ENCODE assay signal across 9 cellular contexts in the genomic region with DNA sequence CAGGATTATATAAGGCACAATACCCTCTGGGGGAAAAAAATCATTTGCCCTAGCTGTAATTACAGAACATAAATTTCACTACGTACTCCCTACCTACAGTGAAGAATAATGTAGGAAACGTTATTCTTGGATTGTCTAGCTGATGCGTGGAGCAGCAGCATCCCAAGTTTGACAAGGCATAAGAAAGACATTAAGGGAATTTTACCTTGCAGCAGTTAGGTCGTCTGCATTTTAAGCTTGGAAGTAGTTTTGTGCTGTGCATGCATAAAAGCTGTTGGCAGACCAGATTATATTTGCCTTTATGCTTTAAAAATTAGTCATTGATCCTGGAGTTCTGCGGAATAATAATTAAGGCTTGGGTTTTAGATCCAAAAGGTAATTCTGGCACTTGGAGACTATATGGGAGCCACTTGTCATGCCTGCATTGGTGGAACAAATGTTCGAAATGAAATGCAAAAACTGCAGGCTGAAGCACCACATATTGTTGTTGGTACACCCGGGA.
A peak's percentile ranks its signal among the peaks of the same experiment; 100 is the strongest.
DNase-seq lines count a peak whose midpoint lies in the region; ATAC-seq, FAIRE-seq and TF ChIP-seq lines count a peak whose summit lies in the region.
"Had no signal": no experiment of that assay in that cellular context is flagged by ENCODE, and none has a peak within 500 bp of the region (broad histone marks: within the 10 kb centered on the region; RNA-seq: fewer than 3 reads in every experiment).

No MANE protein-coding gene starts in this region.

- peaks cover 80% of the 10 kb centered on the region for H3K36me3 Mint-ChIP-seq in central memory CD8-positive, alpha-beta T cell (ENCODE audit: insufficient read depth)

- H3K27me3 Mint-ChIP-seq in central memory CD8-positive, alpha-beta T cell = no peaks in the 10 kb centered on the region

- DNase-seq in AG04449 (ENCODE audit: low read depth, low spot score) (no peak), urothelium cell line (ENCODE audit: low spot score) (no peak), D721Med (ENCODE audit: insufficient read length, low spot score) (no peak), NCI-H2081 treated with DMSO at 0.1 percent for 48 hours (lab: John Stamatoyannopoulos, UW) (no peak)
- no peak for DNase-seq in central memory CD8-positive, alpha-beta T cell (ENCODE audit: low spot score in 2 of 2)
- DNase-seq: NCI-H2029 treated with DMSO at 0.1 percent for 48 hours had no signal

- peaks cover 71% of the 10 kb centered on the region for H3K36me3 ChIP-seq in HUES6 (ENCODE audit: control insufficient read depth, insufficient read depth, low read length)
- H3K36me3 ChIP-seq in muscle layer of duodenum (ENCODE audit: control insufficient read depth in 1 of 2, insufficient read depth in 2 of 2, low read length in 2 of 2) = peaks cover 61 to 68% of the 10 kb centered on the region in 2 donors

- peaks cover 65% of the 10 kb centered on the region for H3K4me1 Mint-ChIP-seq in central memory CD8-positive, alpha-beta T cell

- peak overlapping the region; percentile 100 for H3K27ac Mint-ChIP-seq in central memory CD8-positive, alpha-beta T cell (ENCODE audit: low read depth)

- H3K4me3 ChIP-seq in AG04449 (ENCODE audit: low read depth, low read length) (peak overlapping the region; percentile 98), HUES6 (ENCODE audit: low read depth, low read length) (peak overlapping the region; percentile 80), muscle layer of duodenum (ENCODE audit: low read depth in 1 of 2, low read length in 2 of 2) (peak overlapping the region; percentile 99)

- CTCF ChIA-PET in AG04449 (lab: Yijun Ruan, JAX) = interaction anchor here (1.5 to 4.6 kb wide), 2 partner anchors 36 to 169 kb away, joined by 5 to 49 read pairs; no protein-coding TSS in a partner anchor

- TF ChIP-seq CTCF in AG04449 (IDR thresholded peaks at IDR 0.05; ENCODE audit: insufficient read depth, low read length, missing control alignments) = no peak
- TF ChIP-seq CTCF in D721Med (IDR thresholded peaks at IDR 0.05; ENCODE audit: insufficient read depth, missing control alignments) = no peak

- no peaks in the 10 kb centered on the region for H3K9me3 ChIP-seq in HUES6 (ENCODE audit: control insufficient read depth, insufficient read depth, low read depth, low read length)
- H3K9me3 ChIP-seq in muscle layer of duodenum (ENCODE audit: control insufficient read depth in 1 of 2, low read length in 2 of 2) = no peaks in the 10 kb centered on the region

- no peaks in the 10 kb centered on the region for H3K9me3 Mint-ChIP-seq in central memory CD8-positive, alpha-beta T cell

- POLR2A ChIA-PET in AG04449 (lab: Yijun Ruan, JAX) = interaction anchor here (0.7 to 3.8 kb wide), 4 partner anchors 14 to 169 kb away, joined by 3 to 73 read pairs (median 12); no protein-coding TSS in a partner anchor

- no peak for FAIRE-seq in urothelium cell line (lab: Jason Lieb, UNC)
- FAIRE-seq in D721Med (lab: Jason Lieb, UNC) = no peak

- H3K9ac ChIP-seq in HUES6 (ENCODE audit: low read length) = peak overlapping the region; percentile 100

- H3K4me1 ChIP-seq in HUES6 (ENCODE audit: control insufficient read depth, insufficient read depth, low read length) = 0 out of 2 replicates have a peak, but pooled peaks cover 9% of the 10 kb centered on the region
- peaks cover 30 to 47% of the 10 kb centered on the region in 2 donors for H3K4me1 ChIP-seq in muscle layer of duodenum (ENCODE audit: control insufficient read depth in 1 of 2, insufficient read depth in 2 of 2, low read length in 2 of 2)

- no peak for ATAC-seq in central memory CD8-positive, alpha-beta T cell (replicated peaks; ENCODE audit: extremely low read depth, poor library complexity, severe bottlenecking)
- no peak for ATAC-seq in GM21786 (IDR thresholded peaks at IDR 0.05; ENCODE audit: unreplicated experiment)

- peak overlapping the region; percentile 97 for H3K4me3 Mint-ChIP-seq in central memory CD8-positive, alpha-beta T cell

- H3K27me3 ChIP-seq in HUES6 (ENCODE audit: control insufficient read depth, insufficient read depth, low read length) = no peaks in the 10 kb centered on the region
- H3K27me3 ChIP-seq in muscle layer of duodenum (ENCODE audit: low read depth, low read length) = no peaks in the 10 kb centered on the region

- peak overlapping the region; percentile 100; the same call in 1 of the 2 replicates for H3K27ac ChIP-seq in HUES6 (ENCODE audit: low read depth, low read length)
- H3K27ac ChIP-seq in muscle layer of duodenum (ENCODE audit: low read length) = peak overlapping the region; percentile 100
